In genomic region chrX:137305404-137305803, GRCh38 we compare ENCODE assay signal across 28 cellular contexts.
"Had no signal": no experiment of that assay in that cellular context is flagged by ENCODE, and none has a peak within 500 bp of the region (broad histone marks: within the 10 kb centered on the region; RNA-seq: fewer than 3 reads in every experiment).

No MANE protein-coding gene starts in this region.

- H3K4me1 Mint-ChIP-seq: stimulated activated effector memory CD8-positive, alpha-beta T cell treated with anti-CD3 and anti-CD28 coated beads, Interleukin-12 subunit alpha, Interleukin-12 subunit beta, amount 100 ng/mL, for 72 hours; stimulated activated memory B cell treated with anti-CD40 and anti-IgM and Interleukin-4, amounts not matched to agents 10 μg/mL and 1 μg/mL and 100 μg/mL, for 72 hours; stimulated activated naive CD8-positive, alpha-beta T cell treated with anti-CD3 and anti-CD28 coated beads, Interleukin-15, amount 100 ng/mL, for 72 hours had no signal

- H3K4me1 ChIP-seq: stomach, suprapubic skin, testis, thyroid gland, tibial artery, tibial nerve, transverse colon, upper lobe of left lung, upper lobe of right lung, uterus, vagina had no signal

- DNase-seq: stimulated activated CD4-positive, alpha-beta T cell treated with anti-CD3 and anti-CD28 coated beads, Interleukin-2, amount 100 ng/mL, for 48 hours; stimulated activated CD4-positive, alpha-beta T cell treated with anti-CD3 and anti-CD28 coated beads, Interleukin-4, amount 100 ng/mL, for 1 hour; stimulated activated CD4-positive, alpha-beta T cell treated with anti-CD3 and anti-CD28 coated beads, Interleukin-4, amount 100 ng/mL, for 24 hours; stimulated activated CD4-positive, alpha-beta T cell treated with anti-CD3 and anti-CD28 coated beads, Interleukin-4, amount 100 ng/mL, for 4 hours; stimulated activated CD8-positive, alpha-beta memory T cell treated with anti-CD3 and anti-CD28 coated beads, Interleukin-4, amount 100 ng/mL, for 48 hours; stimulated activated naive CD4-positive, alpha-beta T cell; stimulated activated naive CD4-positive, alpha-beta T cell treated with Interleukin-2 at 50 U/mL for 16 hours; stimulated activated naive CD8-positive, alpha-beta T cell treated with anti-CD3 and anti-CD28 coated beads, Interleukin-15, amount 100 ng/mL, for 72 hours; stimulated activated naive CD8-positive, alpha-beta T cell treated with anti-CD3 and anti-CD28 coated beads, Interleukin-15, Interleukin-2, amounts not matched to agents 100 U/mL and 50 U/mL, for 24 hours; stomach; substantia nigra; testis; thyroid gland; tibial artery; transverse colon; trophoblast cell; upper lobe of left lung; upper lobe of right lung; uterus had no signal

- H3K4me3 Mint-ChIP-seq: stimulated activated effector memory CD8-positive, alpha-beta T cell treated with anti-CD3 and anti-CD28 coated beads, Interleukin-12 subunit alpha, Interleukin-12 subunit beta, amount 100 ng/mL, for 72 hours; stimulated activated memory B cell treated with anti-CD40 and anti-IgM and Interleukin-4, amounts not matched to agents 10 μg/mL and 1 μg/mL and 100 μg/mL, for 72 hours; stimulated activated naive CD8-positive, alpha-beta T cell treated with anti-CD3 and anti-CD28 coated beads, Interleukin-15, amount 100 ng/mL, for 72 hours; stimulated activated naive CD8-positive, alpha-beta T cell treated with anti-CD3 and anti-CD28 coated beads, Interleukin-15, Interleukin-2, amounts not matched to agents 100 ng/mL and 50 ng/mL, for 24 hours; type B pancreatic cell had no signal

- H3K27ac Mint-ChIP-seq: stimulated activated effector memory CD8-positive, alpha-beta T cell treated with anti-CD3 and anti-CD28 coated beads, Interleukin-12 subunit alpha, Interleukin-12 subunit beta, amount 100 ng/mL, for 72 hours; stimulated activated memory B cell treated with anti-CD40 and anti-IgM and Interleukin-4, amounts not matched to agents 10 μg/mL and 1 μg/mL and 100 μg/mL, for 72 hours; stimulated activated naive CD8-positive, alpha-beta T cell treated with anti-CD3 and anti-CD28 coated beads, Interleukin-15, Interleukin-2, amounts not matched to agents 100 ng/mL and 50 ng/mL, for 24 hours; type B pancreatic cell had no signal

- H3K27me3 Mint-ChIP-seq: stimulated activated memory B cell treated with anti-CD40 and anti-IgM and Interleukin-4, amounts not matched to agents 10 μg/mL and 1 μg/mL and 100 μg/mL, for 72 hours; stimulated activated naive CD8-positive, alpha-beta T cell treated with anti-CD3 and anti-CD28 coated beads, Interleukin-15, amount 100 ng/mL, for 72 hours; stimulated activated naive CD8-positive, alpha-beta T cell treated with anti-CD3 and anti-CD28 coated beads, Interleukin-15, Interleukin-2, amounts not matched to agents 100 ng/mL and 50 ng/mL, for 24 hours; type B pancreatic cell had no signal

- H3K27ac ChIP-seq: stomach, suprapubic skin, testis, thoracic aorta, thyroid gland, tibial artery, tibial nerve, transverse colon, upper lobe of left lung, upper lobe of right lung, uterus, vagina had no signal

- ATAC-seq: stimulated activated effector memory CD8-positive, alpha-beta T cell treated with anti-CD3 and anti-CD28 coated beads, Interleukin-12 subunit alpha, Interleukin-12 subunit beta, amount 100 ng/mL, for 72 hours; stimulated activated memory B cell treated with anti-CD40 and anti-IgM and Interleukin-4, amounts not matched to agents 10 μg/mL and 1 μg/mL and 100 μg/mL, for 72 hours; stimulated activated naive CD8-positive, alpha-beta T cell treated with anti-CD3 and anti-CD28 coated beads, Interleukin-15, amount 100 ng/mL, for 72 hours; stimulated activated naive CD8-positive, alpha-beta T cell treated with anti-CD3 and anti-CD28 coated beads, Interleukin-15, Interleukin-2, amounts not matched to agents 100 U/mL and 50 U/mL, for 24 hours; upper lobe of right lung had no signal

- H3K27me3 ChIP-seq: stomach, suprapubic skin, testis, thyroid gland, tibial artery, tibial nerve, transverse colon, upper lobe of left lung, upper lobe of right lung, uterus, vagina had no signal

- H3K9me3 ChIP-seq: suprapubic skin, testis, thoracic aorta, thyroid gland, tibial nerve, transverse colon, upper lobe of left lung, upper lobe of right lung, uterus, vagina had no signal

- H3K36me3 ChIP-seq: stomach, suprapubic skin, thoracic aorta, thyroid gland, tibial artery, tibial nerve, transverse colon, upper lobe of left lung, upper lobe of right lung, uterus, vagina had no signal

- FAIRE-seq: urothelium cell line had no signal

- H3K9me3 Mint-ChIP-seq: stimulated activated naive CD8-positive, alpha-beta T cell treated with anti-CD3 and anti-CD28 coated beads, Interleukin-15, Interleukin-2, amounts not matched to agents 100 ng/mL and 50 ng/mL, for 24 hours had no signal

- H3K36me3 Mint-ChIP-seq: stimulated activated effector memory CD8-positive, alpha-beta T cell treated with anti-CD3 and anti-CD28 coated beads, Interleukin-12 subunit alpha, Interleukin-12 subunit beta, amount 100 ng/mL, for 72 hours; stimulated activated memory B cell treated with anti-CD40 and anti-IgM and Interleukin-4, amounts not matched to agents 10 μg/mL and 1 μg/mL and 100 μg/mL, for 72 hours; type B pancreatic cell had no signal

- H3K4me3 ChIP-seq: stomach, suprapubic skin, testis, thoracic aorta, thyroid gland, tibial artery, tibial nerve, transverse colon, upper lobe of left lung, upper lobe of right lung, uterus, vagina had no signal
